19 cellular contexts compared by ENCODE assay signal in genomic region chr17:61462734-61463067, GRCh38. TPM values are rescaled to one million over a fixed set of nuclear protein-coding genes. Genes with fewer than 3 reads are reported as not detected.
DNase-seq lines count a peak whose midpoint lies in the region; ATAC-seq, FAIRE-seq and TF ChIP-seq lines count a peak whose summit lies in the region.
"Had no signal": no experiment of that assay in that cellular context is flagged by ENCODE, and none has a peak within 500 bp of the region (broad histone marks: within the 10 kb centered on the region; RNA-seq: fewer than 3 reads in every experiment).

No MANE protein-coding gene starts in this region.

- peak overlapping the region; percentile 34 for H3K4me3 ChIP-seq in NT2/D1 (ENCODE audit: insufficient read length, low read depth)
- peak overlapping the region; percentile 27; the same call in 1 of the 2 replicates for H3K4me3 ChIP-seq in iPS-20b (ENCODE audit: low read length)
- H3K4me3 ChIP-seq in sigmoid colon: no peak overlapping the region
- H3K4me3 ChIP-seq: ovary, SK-N-MC had no signal

- H3K9me3 ChIP-seq in NT2/D1 (ENCODE audit: insufficient read depth, low read length) (no peaks in the 10 kb centered on the region), iPS-20b (ENCODE audit: insufficient read depth, low read depth, low read length) (peaks cover 11% of the 10 kb centered on the region; the same call in 1 of the 2 replicates), sigmoid colon (no peaks in the 10 kb centered on the region)
- H3K9me3 ChIP-seq: ascending aorta, ovary had no signal

- intact Hi-C loops in sigmoid colon (cut with DNase I): no loop called here

- WGBS in sigmoid colon, 2 donors: 24 to 27% methylated on average over 6 of the region's 6 CpGs

- no peak overlapping the region for H3K9ac ChIP-seq in NT2/D1 (ENCODE audit: insufficient read length, low read depth)
- H3K9ac ChIP-seq in iPS-20b (ENCODE audit: low read depth, low read length): no peak overlapping the region

- H3K4me1 ChIP-seq in NT2/D1 (ENCODE audit: insufficient read depth, insufficient read length) (peaks cover 10% of the 10 kb centered on the region), iPS-20b (ENCODE audit: insufficient read depth, low read length) (peaks cover under 1% of the 10 kb centered on the region; the same call in 1 of the 2 replicates), sigmoid colon (peaks cover 0 to 15% (median 8%) of the 10 kb centered on the region in 4 donors)

- FAIRE-seq in GM12891 (lab: Jason Lieb, UNC): no peak
- FAIRE-seq: colon, small intestine had no signal

- H3K27ac ChIP-seq in iPS-20b (ENCODE audit: low read length) (no peak overlapping the region), sigmoid colon (no peak overlapping the region)
- H3K27ac ChIP-seq: ascending aorta, epithelial cell of prostate, ovary, SK-N-MC had no signal

- H3K27me3 ChIP-seq in NT2/D1 (ENCODE audit: insufficient read depth, insufficient read length) (peaks cover 56% of the 10 kb centered on the region), iPS-20b (ENCODE audit: insufficient read depth, low read length) (peaks cover 99% of the 10 kb centered on the region), sigmoid colon (peaks cover 22 to 65% (median 51%) of the 10 kb centered on the region in 3 donors)
- H3K27me3 ChIP-seq: ovary had no signal

- ATAC-seq in HG03520 (IDR thresholded peaks at IDR 0.05; ENCODE audit: unreplicated experiment) (no peak), HG03432 (IDR thresholded peaks at IDR 0.05; ENCODE audit: unreplicated experiment) (no peak)

- no peak for TF ChIP-seq CTCF in sigmoid colon (IDR thresholded peaks at IDR 0.05)

- H3K36me3 ChIP-seq in NT2/D1 (ENCODE audit: insufficient read depth, insufficient read length, low read length): no peaks in the 10 kb centered on the region
- H3K36me3 ChIP-seq in iPS-20b (ENCODE audit: insufficient read depth, low read depth, low read length): no peaks in the 10 kb centered on the region
- H3K36me3 ChIP-seq in sigmoid colon: no peaks in the 10 kb centered on the region
- H3K36me3 ChIP-seq: ascending aorta, ovary had no signal

- peak; percentile 43 for DNase-seq in activated effector memory CD4-positive, alpha-beta T cell treated with anti-CD3 and anti-CD28 coated beads, Interleukin-2, amount 50 U/mL, for 16 hours
- DNase-seq in activated effector memory CD4-positive, alpha-beta T cell treated with Interleukin-2 at 50 U/mL for 16 hours: no peak
- DNase-seq in NT2/D1 (ENCODE audit: low read depth, low spot score) (no peak), sigmoid colon (peak; percentile 39), GM12891 (ENCODE audit: insufficient read length, low spot score) (no peak)
- DNase-seq: activated CD4-positive, alpha-beta T cell treated with anti-CD3 and anti-CD28 coated beads, Interleukin-2, amount 50 U/mL, for 48 hours; midbrain; NCI-H1694; NCI-H510A; small intestine; stimulated activated naive CD4-positive, alpha-beta T cell treated with Interleukin-2 at 50 U/mL for 16 hours had no signal

- no peak for TF ChIP-seq EP300 in sigmoid colon (IDR thresholded peaks at IDR 0.05)

- TF ChIP-seq POLR2A in sigmoid colon (IDR thresholded peaks at IDR 0.05): no peak
- no peak for TF ChIP-seq POLR2A in GM12891 (IDR thresholded peaks at IDR 0.05; ENCODE audit: low read depth, low read length)

TF ChIP-seq in GM12891, 5 proteins besides CTCF, POLR2A, EP300 and RAD21:
- no peak for TF ChIP-seq POLR2AphosphoS5 (IDR thresholded peaks at IDR 0.05; ENCODE audit: low read depth, low read length)
- TF ChIP-seq TAF1 (IDR thresholded peaks at IDR 0.05; ENCODE audit: low read depth, low read length): no peak
- TF ChIP-seq PAX5 (IDR thresholded peaks at IDR 0.05; ENCODE audit: insufficient read depth, low read length, severe bottlenecking): no peak
- TF ChIP-seq SPI1 (IDR thresholded peaks at IDR 0.05; ENCODE audit: low read depth, low read length): no peak
- TF ChIP-seq POU2F2 (IDR thresholded peaks at IDR 0.05; ENCODE audit: low read depth, low read length): no peak

RNA-seq across cellular contexts. Expression of gene TBX4, which starts 10.5 kb away (rescaled TPM):
- total RNA-seq in sigmoid colon: not detected
- not detected for polyA plus RNA-seq in sigmoid colon
- polyA plus RNA-seq in GM12891 (2012; ENCODE audit: low read depth, missing spikeins): not detected
- total RNA-seq: ascending aorta had no signal
- polyA plus RNA-seq: ovary, small intestine had no signal

Comparison
In these comparisons a context has a peak if more than half of its experiments do, and no peak if none do; other contexts are left out.
1. DNase-seq: peak in activated effector memory CD4-positive, alpha-beta T cell treated with anti-CD3 and anti-CD28 coated beads, Interleukin-2, amount 50 U/mL, for 16 hours (single experiment) and sigmoid colon (single experiment); none in activated effector memory CD4-positive, alpha-beta T cell treated with Interleukin-2 at 50 U/mL for 16 hours (single experiment), NT2/D1 (single experiment) and GM12891 (single experiment).
2. H3K4me3 ChIP-seq: peak in NT2/D1 (single experiment) and iPS-20b (single experiment); none in sigmoid colon (0 of 4).